26 cellular contexts compared by ENCODE assay signal in genomic region chr18:28791101-28791500, GRCh38.
"Had no signal": no experiment of that assay in that cellular context is flagged by ENCODE, and none has a peak within 500 bp of the region (broad histone marks: within the 10 kb centered on the region; RNA-seq: fewer than 3 reads in every experiment).

No MANE protein-coding gene starts in this region.

- H3K4me3 Mint-ChIP-seq: activated B cell treated with CpG ODN at 0.5 μM for 24 hours; activated CD4-positive, alpha-beta T cell treated with anti-CD3 and anti-CD28 coated beads for 36 hours; activated naive CD8-positive, alpha-beta T cell; activated T-cell treated with anti-CD3 and anti-CD28 coated beads, Interleukin-2, amount 50 U/mL, for 4 hours; endodermal cell; natural killer cell treated with Interleukin-12 subunit alpha and Interleukin-12 subunit beta and Interleukin-15 and Interleukin-18, amount 100 ng/mL, for 72 hours; stimulated activated effector memory CD8-positive, alpha-beta T cell treated with anti-CD3 and anti-CD28 coated beads, Interleukin-12 subunit alpha, Interleukin-12 subunit beta, amount 100 ng/mL, for 72 hours; stimulated activated naive CD8-positive, alpha-beta T cell treated with anti-CD3 and anti-CD28 coated beads, Interleukin-15, amount 100 ng/mL, for 72 hours had no signal

- H3K9me3 Mint-ChIP-seq: activated B cell treated with CpG ODN at 0.5 μM for 24 hours, endodermal cell had no signal

- H3K27me3 ChIP-seq: gastrocnemius medialis, right lobe of liver, uterus had no signal

- ATAC-seq: activated CD4-positive, alpha-beta T cell treated with anti-CD3 and anti-CD28 coated beads for 36 hours; activated T-cell treated with anti-CD3 and anti-CD28 coated beads, Interleukin-2, amount 50 U/mL, for 4 hours; gastrocnemius medialis; left cardiac atrium; natural killer cell treated with Interleukin-12 subunit alpha and Interleukin-12 subunit beta and Interleukin-15 and Interleukin-18, amount 100 ng/mL, for 72 hours; right lobe of liver; stimulated activated effector memory CD8-positive, alpha-beta T cell treated with anti-CD3 and anti-CD28 coated beads, Interleukin-12 subunit alpha, Interleukin-12 subunit beta, amount 100 ng/mL, for 72 hours; stimulated activated naive CD8-positive, alpha-beta T cell treated with anti-CD3 and anti-CD28 coated beads, Interleukin-15, amount 100 ng/mL, for 72 hours had no signal

- H3K36me3 ChIP-seq: gastrocnemius medialis, right lobe of liver, uterus had no signal

- H3K27ac ChIP-seq: coronary artery, epithelial cell of prostate, gastrocnemius medialis, right lobe of liver, uterus had no signal

- H3K4me1 Mint-ChIP-seq: activated B cell treated with CpG ODN at 0.5 μM for 24 hours; stimulated activated effector memory CD8-positive, alpha-beta T cell treated with anti-CD3 and anti-CD28 coated beads, Interleukin-12 subunit alpha, Interleukin-12 subunit beta, amount 100 ng/mL, for 72 hours; stimulated activated naive CD8-positive, alpha-beta T cell treated with anti-CD3 and anti-CD28 coated beads, Interleukin-15, amount 100 ng/mL, for 72 hours had no signal

- H3K27ac Mint-ChIP-seq: activated B cell treated with CpG ODN at 0.5 μM for 24 hours; activated CD4-positive, alpha-beta T cell treated with anti-CD3 and anti-CD28 coated beads for 36 hours; activated naive CD8-positive, alpha-beta T cell; activated T-helper 2 cell treated with anti-CD3 and anti-CD28 coated beads, Interferon-gamma antibody, Interleukin-2, Interleukin-4, amounts not matched to agents 10 μg/mL and 5 μg/mL and 100 μg/mL, durations not matched to agents 14 hours and 24 hours and 36 hours; endodermal cell; stimulated activated effector memory CD8-positive, alpha-beta T cell treated with anti-CD3 and anti-CD28 coated beads, Interleukin-12 subunit alpha, Interleukin-12 subunit beta, amount 100 ng/mL, for 72 hours; stimulated activated naive CD8-positive, alpha-beta T cell treated with anti-CD3 and anti-CD28 coated beads, Interleukin-15, amount 100 ng/mL, for 72 hours had no signal

- H3K27me3 Mint-ChIP-seq: activated B cell treated with CpG ODN at 0.5 μM for 24 hours; activated CD4-positive, alpha-beta T cell treated with anti-CD3 and anti-CD28 coated beads for 36 hours; activated naive CD8-positive, alpha-beta T cell; natural killer cell treated with Interleukin-12 subunit alpha and Interleukin-12 subunit beta and Interleukin-15 and Interleukin-18, amount 100 ng/mL, for 72 hours; stimulated activated naive CD8-positive, alpha-beta T cell treated with anti-CD3 and anti-CD28 coated beads, Interleukin-15, amount 100 ng/mL, for 72 hours had no signal

- H3K4me3 ChIP-seq: coronary artery, gastrocnemius medialis, right lobe of liver, uterus had no signal

- H3K4me1 ChIP-seq: gastrocnemius medialis, right lobe of liver, uterus had no signal

- H3K36me3 Mint-ChIP-seq: activated naive CD8-positive, alpha-beta T cell; stimulated activated effector memory CD8-positive, alpha-beta T cell treated with anti-CD3 and anti-CD28 coated beads, Interleukin-12 subunit alpha, Interleukin-12 subunit beta, amount 100 ng/mL, for 72 hours had no signal

- DNase-seq: activated B cell treated with CpG ODN at 0.5 μM for 24 hours; activated CD4-positive, alpha-beta T cell treated with anti-CD3 and anti-CD28 coated beads for 36 hours; activated CD4-positive, alpha-beta T cell treated with anti-CD3 and anti-CD28 coated beads, Interleukin-2, amount 50 U/mL, for 4 hours; activated CD8-positive, alpha-beta memory T cell treated with anti-CD3 and anti-CD28 coated beads, Interleukin-2, amount 50 U/mL, for 48 hours; activated naive CD4-positive, alpha-beta T cell; activated T-cell treated with anti-CD3 and anti-CD28 coated beads, Interleukin-2, amount 50 U/mL, for 4 hours; cerebellar nuclear complex; endodermal cell; gastrocnemius medialis; head of caudate nucleus; islet precursor cell; left cardiac atrium; nucleus accumbens; right lobe of liver; small intestine; stimulated activated CD4-positive, alpha-beta T cell treated with anti-CD3 and anti-CD28 coated beads, Interleukin-2, amount 100 ng/mL, for 24 hours; stimulated activated naive CD8-positive, alpha-beta T cell treated with anti-CD3 and anti-CD28 coated beads, Interleukin-15, amount 100 ng/mL, for 72 hours; T-helper 1 cell; trophoblast cell; uterus had no signal

- H3K9me3 ChIP-seq: gastrocnemius medialis, right lobe of liver, uterus had no signal
